Comparison of ENCODE assay signal across 24 cellular contexts in genomic region chr22:46278656-46279645, GRCh38. TPM values are rescaled to one million over a fixed set of nuclear protein-coding genes. Genes with fewer than 3 reads are reported as not detected.
"Had no signal": no experiment of that assay in that cellular context is flagged by ENCODE, and none has a peak within 500 bp of the region (broad histone marks: within the 10 kb centered on the region; RNA-seq: fewer than 3 reads in every experiment).

No MANE protein-coding gene starts in this region.

- H3K27me3 ChIP-seq: esophagus muscularis mucosa, foreskin keratinocyte, sigmoid colon, testis, transverse colon had no signal

- ATAC-seq: activated T-cell treated with anti-CD3 and anti-CD28 coated beads, Interleukin-2, amount 50 U/mL, for 4 hours; activated T-helper 17 cell treated with anti-CD3 and anti-CD28 coated beads, Interleukin-2, amount 50 U/mL, for 72 hours; foreskin keratinocyte; naive thymus-derived CD8-positive, alpha-beta T cell; WTC11 had no signal

- H3K9me3 ChIP-seq: esophagus muscularis mucosa, sigmoid colon, testis, transverse colon had no signal

- H3K4me3 ChIP-seq: esophagus muscularis mucosa, sigmoid colon, smooth muscle cell, testis, transverse colon had no signal

- H3K27ac ChIP-seq: esophagus muscularis mucosa, foreskin keratinocyte, sigmoid colon, testis, transverse colon had no signal

- H3K4me2 ChIP-seq: smooth muscle cell had no signal

- H3K4me1 ChIP-seq: foreskin keratinocyte, sigmoid colon, testis, transverse colon had no signal

- DNase-seq: activated CD4-positive, alpha-beta memory T cell treated with anti-CD3 and anti-CD28 coated beads, Interleukin-2, amount 10 ng/mL, durations not matched to agents 7 days and 5 days; activated CD4-positive, alpha-beta T cell treated with anti-CD3 and anti-CD28 coated beads for 1 hour; activated CD4-positive, alpha-beta T cell treated with anti-CD3 and anti-CD28 coated beads, Interleukin-2, amount 10 ng/mL, durations not matched to agents 7 days and 5 days; activated gamma-delta T cell treated with Interleukin-2 at 50 U/mL for 16 hours; activated naive CD4-positive, alpha-beta T cell treated with anti-CD3 and anti-CD28 coated beads, Interleukin-2, amount 50 U/mL, for 16 hours; activated T-cell treated with anti-CD3 and anti-CD28 coated beads, Interleukin-2, amount 50 U/mL, for 4 hours; amniotic stem cell; central memory CD4-positive, alpha-beta T cell; foreskin keratinocyte; naive thymus-derived CD8-positive, alpha-beta T cell; retina; sigmoid colon; stimulated activated CD4-positive, alpha-beta T cell treated with anti-CD3 and anti-CD28 coated beads, Interleukin-1b, Interleukin-23, amount 100 ng/mL, for 48 hours; stimulated activated naive CD4-positive, alpha-beta T cell; T-helper 2 cell; testis; transverse colon had no signal

RNA-seq across cellular contexts. Expression of gene PKDREJ, which starts 15.8 kb away (rescaled TPM):
- total RNA-seq: activated CD4-positive, alpha-beta memory T cell treated with anti-CD3 and anti-CD28 coated beads, Interleukin-2, amount 10 ng/mL, durations not matched to agents 7 days and 5 days; activated CD4-positive, alpha-beta T cell treated with anti-CD3 and anti-CD28 coated beads, Interleukin-2, amount 10 ng/mL, durations not matched to agents 7 days and 5 days; activated T-cell treated with anti-CD3 and anti-CD28 coated beads, Interleukin-2, amount 50 U/mL, for 4 hours; activated T-helper 17 cell treated with anti-CD3 and anti-CD28 coated beads, Interleukin-2, amount 50 U/mL, for 72 hours; astrocyte; foreskin keratinocyte; naive thymus-derived CD8-positive, alpha-beta T cell; osteocyte; progenitor cell of endocrine pancreas; smooth muscle cell had no signal
